In genomic region chr2:222899413-222900181, GRCh38 we compare ENCODE assay signal across 17 cellular contexts.
"Had no signal": no experiment of that assay in that cellular context is flagged by ENCODE, and none has a peak within 500 bp of the region (broad histone marks: within the 10 kb centered on the region; RNA-seq: fewer than 3 reads in every experiment).

No MANE protein-coding gene starts in this region.

- H3K27me3 Mint-ChIP-seq: activated naive CD8-positive, alpha-beta T cell treated with anti-CD3 and anti-CD28 coated beads, Interleukin-2, amount 50 U/mL, for 24 hours; naive thymus-derived CD4-positive, alpha-beta T cell; stimulated activated memory B cell treated with anti-CD40 and anti-IgM and Interleukin-4, amounts not matched to agents 10 μg/mL and 1 μg/mL and 100 μg/mL, for 72 hours had no signal

- H3K4me3 ChIP-seq: ascending aorta, spleen, upper lobe of left lung had no signal

- DNase-seq: activated CD4-positive, alpha-beta T cell treated with anti-CD3 and anti-CD28 coated beads for 4 hours; activated CD8-positive, alpha-beta memory T cell treated with anti-CD3 and anti-CD28 coated beads, Interleukin-2, amount 50 U/mL, for 48 hours; activated CD8-positive, alpha-beta T cell treated with anti-CD3 and anti-CD28 coated beads, Interleukin-2, amount 10 ng/mL, durations not matched to agents 7 days and 5 days; activated naive CD4-positive, alpha-beta T cell treated with Interleukin-2 at 50 U/mL for 16 hours; activated naive CD8-positive, alpha-beta T cell treated with anti-CD3 and anti-CD28 coated beads, Interleukin-2, amount 50 U/mL, for 24 hours; effector CD4-positive, alpha-beta T cell; naive thymus-derived CD4-positive, alpha-beta T cell; right cardiac atrium; spleen; stimulated activated CD4-positive, alpha-beta T cell treated with anti-CD3 and anti-CD28 coated beads, Interleukin-1b, Interleukin-23, amount 100 ng/mL, for 48 hours; SW 1271; upper lobe of left lung had no signal

- H3K27ac Mint-ChIP-seq: activated CD8-positive, alpha-beta T cell treated with anti-CD3 and anti-CD28 coated beads, Interleukin-2, amount 10 ng/mL, durations not matched to agents 7 days and 5 days; activated naive CD8-positive, alpha-beta T cell treated with anti-CD3 and anti-CD28 coated beads, Interleukin-2, amount 50 U/mL, for 24 hours had no signal

- H3K27me3 ChIP-seq: ascending aorta, neutrophil, spleen, upper lobe of left lung had no signal

- H3K9me3 Mint-ChIP-seq: activated naive CD8-positive, alpha-beta T cell treated with anti-CD3 and anti-CD28 coated beads, Interleukin-2, amount 50 U/mL, for 24 hours; naive thymus-derived CD4-positive, alpha-beta T cell; stimulated activated memory B cell treated with anti-CD40 and anti-IgM and Interleukin-4, amounts not matched to agents 10 μg/mL and 1 μg/mL and 100 μg/mL, for 72 hours had no signal

- H3K4me3 Mint-ChIP-seq: activated CD8-positive, alpha-beta T cell treated with anti-CD3 and anti-CD28 coated beads, Interleukin-2, amount 10 ng/mL, durations not matched to agents 7 days and 5 days; activated naive CD8-positive, alpha-beta T cell treated with anti-CD3 and anti-CD28 coated beads, Interleukin-2, amount 50 U/mL, for 24 hours; naive thymus-derived CD4-positive, alpha-beta T cell; stimulated activated memory B cell treated with anti-CD40 and anti-IgM and Interleukin-4, amounts not matched to agents 10 μg/mL and 1 μg/mL and 100 μg/mL, for 72 hours had no signal

- H3K27ac ChIP-seq: ascending aorta, neutrophil, spleen, upper lobe of left lung had no signal

- FAIRE-seq: colon, endothelial cell of umbilical vein had no signal

- H3K9me3 ChIP-seq: ascending aorta, neutrophil, spleen, upper lobe of left lung had no signal

- ATAC-seq: activated CD8-positive, alpha-beta T cell treated with anti-CD3 and anti-CD28 coated beads, Interleukin-2, amount 10 ng/mL, durations not matched to agents 7 days and 5 days; activated naive CD8-positive, alpha-beta T cell treated with anti-CD3 and anti-CD28 coated beads, Interleukin-2, amount 50 U/mL, for 24 hours; naive thymus-derived CD4-positive, alpha-beta T cell; stimulated activated memory B cell treated with anti-CD40 and anti-IgM and Interleukin-4, amounts not matched to agents 10 μg/mL and 1 μg/mL and 100 μg/mL, for 72 hours had no signal

- H3K36me3 ChIP-seq: ascending aorta, neutrophil had no signal
